23 cellular contexts compared by ENCODE assay signal in genomic region chr19:12255372-12255771, GRCh38.
"Had no signal": no experiment of that assay in that cellular context is flagged by ENCODE, and none has a peak within 500 bp of the region (broad histone marks: within the 10 kb centered on the region; RNA-seq: fewer than 3 reads in every experiment).

No MANE protein-coding gene starts in this region.

- H3K36me3 ChIP-seq: neutrophil, upper lobe of left lung, uterus had no signal

- H3K4me3 ChIP-seq: dorsolateral prefrontal cortex, heart left ventricle, mucosa of descending colon, psoas muscle, spleen, tibial artery, upper lobe of left lung, uterus had no signal

- DNase-seq: cortex of kidney; dorsolateral prefrontal cortex; effector memory CD4-positive, alpha-beta T cell; heart left ventricle; hypothalamus; islet precursor cell; mammary epithelial cell; mucosa of descending colon; naive thymus-derived CD8-positive, alpha-beta T cell; psoas muscle; retina; spleen; stimulated activated CD4-positive, alpha-beta T cell treated with anti-CD3 and anti-CD28 coated beads, Interleukin-15, amount 100 ng/mL, for 24 hours; stimulated activated CD4-positive, alpha-beta T cell treated with anti-CD3 and anti-CD28 coated beads, Interleukin-1b, Interleukin-23, amount 100 ng/mL, for 48 hours; stimulated activated CD4-positive, alpha-beta T cell treated with anti-CD3 and anti-CD28 coated beads, Interleukin-4, amount 100 ng/mL, for 24 hours; stimulated activated naive CD4-positive, alpha-beta T cell; tibial artery; upper lobe of left lung; uterus had no signal

- H3K27ac ChIP-seq: dorsolateral prefrontal cortex, heart left ventricle, psoas muscle, spleen, tibial artery, upper lobe of left lung, uterus had no signal

- ATAC-seq: esophagus mucosa; heart left ventricle; left lobe of liver; mucosa of descending colon; naive thymus-derived CD8-positive, alpha-beta T cell; psoas muscle; sciatic nerve had no signal

- H3K4me3 Mint-ChIP-seq: naive thymus-derived CD8-positive, alpha-beta T cell had no signal

- H3K27me3 ChIP-seq: dorsolateral prefrontal cortex, heart left ventricle, neutrophil, spleen, tibial artery, upper lobe of left lung, uterus had no signal

- H3K9me3 ChIP-seq: uterus had no signal

- H3K27me3 Mint-ChIP-seq: naive thymus-derived CD8-positive, alpha-beta T cell had no signal

- H3K4me1 ChIP-seq: heart left ventricle, psoas muscle, spleen, tibial artery, upper lobe of left lung, uterus had no signal
